Comparison of ENCODE assay signal across 11 cellular contexts in genomic region chr4:23966720-23967119, GRCh38.
DNase-seq lines count a peak whose midpoint lies in the region; ATAC-seq and TF ChIP-seq lines count a peak whose summit lies in the region.
"Had no signal": no experiment of that assay in that cellular context is flagged by ENCODE, and none has a peak within 500 bp of the region (broad histone marks: within the 10 kb centered on the region; RNA-seq: fewer than 3 reads in every experiment).

No MANE protein-coding gene starts in this region.

- TF ChIP-seq CTCF in HEK293 (tag by site-specific recombination; IDR thresholded peaks at IDR 0.05) (no peak), adrenal gland (IDR thresholded peaks at IDR 0.05) (peak in 5 of 6 experiments; percentile 12 to 51 (median 24)), natural killer cell (IDR thresholded peaks at IDR 0.05) (no peak)

- no peaks in the 10 kb centered on the region for H3K36me3 Mint-ChIP-seq in natural killer cell
- H3K36me3 Mint-ChIP-seq: activated naive CD8-positive, alpha-beta T cell treated with anti-CD3 and anti-CD28 coated beads for 36 hours had no signal

- no peak for ATAC-seq in natural killer cell

- TF ChIP-seq POLR2A in adrenal gland (IDR thresholded peaks at IDR 0.05) = no peak

- H3K4me3 ChIP-seq in HEK293 (ENCODE audit: low read depth, low read length) = no peak overlapping the region
- no peak overlapping the region for H3K4me3 ChIP-seq in adrenal gland

- CTCF ChIA-PET in HEK293 (lab: Yijun Ruan, JAX) = interaction anchor here (0.6 to 1.4 kb wide), 5 partner anchors 12 to 731 kb away, joined by 3 to 5 read pairs (median 5); no protein-coding TSS in a partner anchor

- no peak overlapping the region for H3K27ac ChIP-seq in HEK293 (ENCODE audit: extremely low read depth, low read depth, low read length)
- no peak overlapping the region for H3K27ac ChIP-seq in adrenal gland

- H3K4me1 ChIP-seq in HEK293 (ENCODE audit: control insufficient read depth, insufficient read depth, low read length) (no peaks in the 10 kb centered on the region), adrenal gland (replicated peaks in 1 of 2) (no peaks in the 10 kb centered on the region)

- H3K4me3 Mint-ChIP-seq in natural killer cell = no peak overlapping the region
- H3K4me3 Mint-ChIP-seq: activated CD4-positive, alpha-beta T cell treated with anti-CD3 and anti-CD28 coated beads, Interleukin-2, amount 10 ng/mL, durations not matched to agents 24 days and 14 days; activated naive CD8-positive, alpha-beta T cell treated with anti-CD3 and anti-CD28 coated beads for 36 hours had no signal

- no peaks in the 10 kb centered on the region for H3K27me3 Mint-ChIP-seq in natural killer cell (ENCODE audit: low read depth in 2 of 2)
- H3K27me3 Mint-ChIP-seq: activated CD4-positive, alpha-beta T cell treated with anti-CD3 and anti-CD28 coated beads, Interleukin-2, amount 10 ng/mL, durations not matched to agents 24 days and 14 days; activated naive CD8-positive, alpha-beta T cell treated with anti-CD3 and anti-CD28 coated beads for 36 hours had no signal

- H3K36me3 ChIP-seq in HEK293 (ENCODE audit: control insufficient read depth in 2 of 2, insufficient read depth in 1 of 2, low read length in 2 of 2) (no peaks in the 10 kb centered on the region), adrenal gland (replicated peaks in 1 of 2) (no peaks in the 10 kb centered on the region)

- no peaks in the 10 kb centered on the region for H3K27me3 ChIP-seq in adrenal gland

- DNase-seq in DMS53 treated with DMSO at 0.1 percent for 48 hours (lab: John Stamatoyannopoulos, UW; ENCODE audit: unreplicated experiment) (peak; percentile 19), adrenal gland (peak in 2 of 7 donors; percentile 26 to 31), left kidney (ENCODE audit: low read depth, low spot score) (peak; percentile 24), medulla oblongata (ENCODE audit: extremely low spot score) (no peak), natural killer cell (no peak), NCI-H2171 (lab: John Stamatoyannopoulos, UW) (no peak)
- no peak for DNase-seq in activated CD4-positive, alpha-beta T cell treated with anti-CD3 and anti-CD28 coated beads, Interleukin-2, amount 50 U/mL, for 48 hours
- DNase-seq: activated CD4-positive, alpha-beta T cell treated with anti-CD3 and anti-CD28 coated beads, Interleukin-2, amount 10 ng/mL, durations not matched to agents 24 days and 14 days; activated naive CD8-positive, alpha-beta T cell treated with anti-CD3 and anti-CD28 coated beads for 36 hours; NCI-H1105 had no signal

- 69 to 90% (median 88%) methylated on average over 1 of the region's 1 CpG for WGBS in adrenal gland, 4 donors

- peaks cover 3 to 4% of the 10 kb centered on the region in 2 donors for H3K9me3 Mint-ChIP-seq in natural killer cell
- H3K9me3 Mint-ChIP-seq: activated CD4-positive, alpha-beta T cell treated with anti-CD3 and anti-CD28 coated beads, Interleukin-2, amount 10 ng/mL, durations not matched to agents 24 days and 14 days had no signal

- no peak overlapping the region for H3K27ac Mint-ChIP-seq in natural killer cell
- H3K27ac Mint-ChIP-seq: activated CD4-positive, alpha-beta T cell treated with anti-CD3 and anti-CD28 coated beads, Interleukin-2, amount 10 ng/mL, durations not matched to agents 24 days and 14 days; activated naive CD8-positive, alpha-beta T cell treated with anti-CD3 and anti-CD28 coated beads for 36 hours had no signal

- no peaks in the 10 kb centered on the region for H3K4me1 Mint-ChIP-seq in natural killer cell
- H3K4me1 Mint-ChIP-seq: activated CD4-positive, alpha-beta T cell treated with anti-CD3 and anti-CD28 coated beads, Interleukin-2, amount 10 ng/mL, durations not matched to agents 24 days and 14 days; activated naive CD8-positive, alpha-beta T cell treated with anti-CD3 and anti-CD28 coated beads for 36 hours had no signal

- intact Hi-C loops in adrenal gland (cut with DNase I) (no loop called here), natural killer cell (cut with micrococcal nuclease) (no loop called here)

- H3K9me3 ChIP-seq in HEK293 (ENCODE audit: control insufficient read depth, insufficient read depth, low read depth, low read length) (no peaks in the 10 kb centered on the region), adrenal gland (replicated peaks in 1 of 3) (no peaks in the 10 kb centered on the region)

- POLR2A ChIA-PET in HEK293 (lab: Yijun Ruan, JAX) = no interaction called here

TF ChIP-seq in HEK293, 187 proteins besides CTCF, POLR2A, EP300 and RAD21:
- TF ChIP-seq ZNF654 (tag by site-specific recombination; IDR thresholded peaks at IDR 0.05; ENCODE audit: low read depth) = peak; percentile 13; the same call in 1 of the 2 replicates
- TF ChIP-seq ZBTB10 (tag by site-specific recombination; IDR thresholded peaks at IDR 0.05) = no peak
- no peak for TF ChIP-seq ZNF24 (tag by site-specific recombination; IDR thresholded peaks at IDR 0.05)

Comparison
In these comparisons a context has a peak if more than half of its experiments do, and no peak if none do; other contexts are left out.
1. DNase-seq: peak in DMS53 treated with DMSO at 0.1 percent for 48 hours (single experiment) and left kidney (single experiment); none in medulla oblongata (single experiment), activated CD4-positive, alpha-beta T cell treated with anti-CD3 and anti-CD28 coated beads, Interleukin-2, amount 50 U/mL, for 48 hours (0 of 2), natural killer cell (single experiment) and NCI-H2171 (single experiment).
2. CTCF ChIP-seq: peak in adrenal gland (5 of 6); none in HEK293 (single experiment) and natural killer cell (single experiment).